15 cellular contexts compared by ENCODE assay signal in the genomic region with DNA sequence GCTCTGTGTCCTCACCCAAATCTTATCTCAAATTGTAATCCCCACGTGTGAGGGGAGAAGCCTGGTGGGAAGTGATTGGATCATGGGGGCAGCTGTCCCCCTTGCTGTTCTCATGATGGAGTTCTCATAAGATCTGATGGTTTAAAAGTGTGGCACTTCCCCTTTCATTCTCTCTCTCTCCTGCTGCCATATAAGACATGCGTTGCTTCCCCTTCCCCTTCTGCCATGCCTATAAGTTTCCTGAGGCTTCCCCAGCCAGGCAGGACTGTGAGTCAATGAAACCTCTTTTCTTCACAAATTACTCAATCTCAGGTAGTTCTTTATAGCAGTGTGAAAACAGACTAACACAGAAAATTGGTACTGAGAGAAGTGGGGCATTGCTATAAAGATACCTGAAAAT.
"Had no signal": no experiment of that assay in that cellular context is flagged by ENCODE, and none has a peak within 500 bp of the region (broad histone marks: within the 10 kb centered on the region; RNA-seq: fewer than 3 reads in every experiment).

No MANE protein-coding gene starts in this region.

- H3K36me3 Mint-ChIP-seq: naive thymus-derived CD4-positive, alpha-beta T cell had no signal

- H3K27ac Mint-ChIP-seq: naive thymus-derived CD4-positive, alpha-beta T cell; nephron progenitor cell had no signal

- H3K4me3 Mint-ChIP-seq: naive thymus-derived CD4-positive, alpha-beta T cell; nephron progenitor cell had no signal

- H3K4me1 Mint-ChIP-seq: naive thymus-derived CD4-positive, alpha-beta T cell had no signal

- DNase-seq: effector memory CD4-positive, alpha-beta T cell; heart left ventricle; hippocampal formation; kidney glomerular epithelial cell; naive thymus-derived CD4-positive, alpha-beta T cell; nephron progenitor cell; posterior cingulate gyrus; sigmoid colon; stimulated activated CD4-positive, alpha-beta T cell treated with anti-CD3 and anti-CD28 coated beads, Interleukin-2, amount 100 ng/mL, for 24 hours; stimulated activated CD4-positive, alpha-beta T cell treated with anti-CD3 and anti-CD28 coated beads, Interleukin-4, amount 100 ng/mL, for 4 hours; stimulated activated naive CD4-positive, alpha-beta T cell; stomach; substantia nigra; transverse colon had no signal

- ATAC-seq: esophagus mucosa; heart left ventricle; naive thymus-derived CD4-positive, alpha-beta T cell had no signal
